ENCODE assay signal across 1 cellular context in the genomic region with DNA sequence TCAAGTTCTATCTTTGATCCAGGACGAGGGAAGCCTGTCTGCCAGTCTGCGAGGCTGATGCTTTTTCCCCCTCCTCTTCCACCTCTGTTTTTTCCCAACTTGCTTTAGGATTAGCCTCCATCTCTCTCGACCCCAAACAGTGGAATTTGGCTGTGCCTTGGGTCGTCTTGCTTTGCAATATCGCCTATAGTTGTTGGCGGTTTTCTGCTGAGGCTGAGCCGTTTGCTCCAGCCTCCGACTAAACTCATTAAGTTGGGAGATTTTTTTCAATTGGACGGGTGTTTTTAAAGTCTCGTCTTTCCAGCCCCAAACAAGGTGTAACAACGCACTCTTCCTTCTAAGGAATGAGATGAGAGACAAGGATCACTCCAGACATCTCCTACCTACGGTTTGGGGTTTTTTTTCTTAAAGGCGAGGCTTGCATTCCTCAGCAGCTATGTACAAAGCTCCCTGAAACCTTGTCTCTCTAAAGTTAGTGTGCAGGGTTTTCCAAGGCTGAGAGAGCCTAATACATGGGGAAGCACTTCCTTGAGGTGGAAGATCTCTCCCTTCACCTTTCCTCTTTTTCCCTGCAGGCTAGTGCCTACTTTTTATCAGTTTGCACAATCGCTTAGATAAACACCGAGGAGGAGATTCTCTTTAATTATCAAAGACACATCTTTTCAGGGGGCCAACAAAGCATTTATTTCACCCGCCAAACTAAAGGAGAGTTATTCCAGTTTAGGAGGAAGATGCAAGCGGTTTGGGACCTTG.
A peak's percentile ranks its signal among the peaks of the same experiment; 100 is the strongest.
TF ChIP-seq lines count a peak whose summit lies in the region.

No MANE protein-coding gene starts in this region.

TF ChIP-seq in endothelial cell of umbilical vein, 7 proteins besides CTCF, POLR2A, EP300 and RAD21:
- TF ChIP-seq GATA2 (IDR thresholded peaks at IDR 0.05; ENCODE audit: insufficient read depth, insufficient read length, low read depth, low read length) (peak; percentile 56), MYC (IDR thresholded peaks at IDR 0.05; ENCODE audit: low read depth, low read length) (no peak), POLR2AphosphoS5 (IDR thresholded peaks at IDR 0.05; ENCODE audit: insufficient read depth, low read depth, low read length) (no peak), JUN (IDR thresholded peaks at IDR 0.05; ENCODE audit: borderline replicate concordance, insufficient read depth, insufficient read length, low read depth) (no peak), EZH2 (IDR thresholded peaks at IDR 0.05; ENCODE audit: borderline replicate concordance, low read depth, low read length, severe bottlenecking) (no peak), FOS (IDR thresholded peaks at IDR 0.05; ENCODE audit: borderline replicate concordance, insufficient read depth, low read length) (no peak)
- TF ChIP-seq, protein P1, sequence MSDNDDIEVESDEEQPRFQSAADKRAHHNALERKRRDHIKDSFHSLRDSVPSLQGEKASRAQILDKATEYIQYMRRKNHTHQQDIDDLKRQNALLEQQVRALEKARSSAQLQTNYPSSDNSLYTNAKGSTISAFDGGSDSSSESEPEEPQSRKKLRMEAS (IDR thresholded peaks at IDR 0.05; ENCODE audit: insufficient read depth, insufficient read length) = no peak
